In genomic region chr19:45340899-45341453, GRCh38 we compare ENCODE assay signal across 11 cellular contexts. TPM values are rescaled to one million over a fixed set of nuclear protein-coding genes. Genes with fewer than 3 reads are reported as not detected.
DNase-seq lines count a peak whose midpoint lies in the region; ATAC-seq lines count a peak whose summit lies in the region.
"Had no signal": no experiment of that assay in that cellular context is flagged by ENCODE, and none has a peak within 500 bp of the region (broad histone marks: within the 10 kb centered on the region; RNA-seq: fewer than 3 reads in every experiment).

No MANE protein-coding gene starts in this region.

- no peaks in the 10 kb centered on the region for H3K9me3 ChIP-seq in SK-N-MC (ENCODE audit: low read depth, low read length)
- H3K9me3 ChIP-seq: ascending aorta had no signal

- H3K36me3 ChIP-seq in SK-N-MC (ENCODE audit: insufficient read depth, low read length), result no peaks in the 10 kb centered on the region
- H3K36me3 ChIP-seq: ascending aorta had no signal

- H3K9ac ChIP-seq in SK-N-MC (ENCODE audit: insufficient read length), result no peak overlapping the region

- DNase-seq in NCI-H146 (lab: John Stamatoyannopoulos, UW) (peak; percentile 34), NCI-H146 treated with DMSO at 0.1 percent for 48 hours (lab: John Stamatoyannopoulos, UW; ENCODE audit: unreplicated experiment) (no peak), SK-N-MC (ENCODE audit: low read depth, low spot score) (no peak), foreskin melanocyte (peak; percentile 8), skeletal muscle cell (ENCODE audit: low read depth) (no peak), ureter (ENCODE audit: low spot score) (no peak), cerebellum (ENCODE audit: low spot score) (no peak)
- DNase-seq: midbrain, NCI-H1048 had no signal

- no peak for ATAC-seq in HG02759 (IDR thresholded peaks at IDR 0.05; ENCODE audit: unreplicated experiment)

- peak overlapping the region; percentile 74 for H3K4me3 ChIP-seq in SK-N-MC
- H3K4me3 ChIP-seq in skeletal muscle cell (ENCODE audit: low read depth, low read length), result peak overlapping the region; percentile 29

- no peak overlapping the region for H3K27ac ChIP-seq in SK-N-MC
- H3K27ac ChIP-seq: ascending aorta had no signal

RNA-seq across cellular contexts. Expression of gene KLC3, which starts 0.4 kb away (rescaled TPM):
- total RNA-seq in ureter, result 1.3 TPM
- total RNA-seq in cerebellum, result 1.1 TPM
- total RNA-seq: ascending aorta had no signal

RNA-seq across cellular contexts. Expression of gene CKM, which starts 18.3 kb away (rescaled TPM):
- total RNA-seq in ureter, result 2.8 TPM
- 0.45 TPM for total RNA-seq in cerebellum
- total RNA-seq: ascending aorta had no signal

RNA-seq across cellular contexts. Expression of gene ERCC2, which starts 29.4 kb away (rescaled TPM):
- total RNA-seq in ureter (26.1 TPM), cerebellum (20.6 TPM)

Comparison
In these comparisons a context has a peak if more than half of its experiments do, and no peak if none do; other contexts are left out.
1. DNase-seq: peak in NCI-H146 (single experiment) and foreskin melanocyte (single experiment); none in NCI-H146 treated with DMSO at 0.1 percent for 48 hours (single experiment), SK-N-MC (single experiment), skeletal muscle cell (single experiment), ureter (single experiment) and cerebellum (single experiment).